In genomic region chrX:86141786-86142185, GRCh38 we compare ENCODE assay signal across 24 cellular contexts. TPM values are rescaled to one million over a fixed set of nuclear protein-coding genes. Genes with fewer than 3 reads are reported as not detected.
"Had no signal": no experiment of that assay in that cellular context is flagged by ENCODE, and none has a peak within 500 bp of the region (broad histone marks: within the 10 kb centered on the region; RNA-seq: fewer than 3 reads in every experiment).

No MANE protein-coding gene starts in this region.

- FAIRE-seq: endothelial cell of umbilical vein, keratinocyte had no signal

- H3K27me3 ChIP-seq: esophagus squamous epithelium, gastroesophageal sphincter, left lung had no signal

- H3K27ac ChIP-seq: coronary artery, dorsolateral prefrontal cortex, epithelial cell of prostate, esophagus squamous epithelium, gastroesophageal sphincter, heart right ventricle, left lung, lower lobe of right lung had no signal

- H3K36me3 ChIP-seq: esophagus squamous epithelium, gastroesophageal sphincter, heart right ventricle, left lung, lower lobe of right lung had no signal

- H3K9me3 ChIP-seq: esophagus squamous epithelium, gastroesophageal sphincter, heart right ventricle, left lung, lower lobe of right lung had no signal

- H3K4me1 ChIP-seq: esophagus squamous epithelium, gastroesophageal sphincter, heart right ventricle, left lung, lower lobe of right lung had no signal

- H3K4me3 ChIP-seq: coronary artery, dorsolateral prefrontal cortex, esophagus squamous epithelium, gastroesophageal sphincter, heart right ventricle, left lung, lower lobe of right lung had no signal

- ATAC-seq: esophagus mucosa; gastroesophageal sphincter; heart right ventricle; left cardiac atrium; left lung; left ventricle myocardium superior; lower lobe of right lung; naive thymus-derived CD4-positive, alpha-beta T cell had no signal

- DNase-seq: dermis blood vessel endothelial cell; dorsolateral prefrontal cortex; effector CD4-positive, alpha-beta T cell; effector memory CD4-positive, alpha-beta T cell; erythroblast; esophagus squamous epithelium; foreskin fibroblast; heart right ventricle; hippocampal formation; left cardiac atrium; left lung; left ventricle myocardium superior; lower lobe of right lung; mesendoderm; midbrain; naive thymus-derived CD4-positive, alpha-beta T cell had no signal

RNA-seq across cellular contexts. Expression of gene DACH2, which starts 6.5 kb away (rescaled TPM):
- total RNA-seq: dermis blood vessel endothelial cell; endothelial cell of umbilical vein; esophagus mucosa; heart right ventricle; left cardiac atrium; left ventricle myocardium superior; lower lobe of right lung; lung microvascular endothelial cell; mucosa of gallbladder; naive thymus-derived CD4-positive, alpha-beta T cell had no signal
- polyA plus RNA-seq: endothelial cell of umbilical vein; heart right ventricle; keratinocyte; naive thymus-derived CD4-positive, alpha-beta T cell had no signal
